25 cellular contexts compared by ENCODE assay signal in genomic region chrX:122421434-122422121, GRCh38.
"Had no signal": no experiment of that assay in that cellular context is flagged by ENCODE, and none has a peak within 500 bp of the region (broad histone marks: within the 10 kb centered on the region; RNA-seq: fewer than 3 reads in every experiment).

No MANE protein-coding gene starts in this region.

- H3K27me3 ChIP-seq: gastrocnemius medialis, left lung, neutrophil, pancreas, testis, tibial artery had no signal

- H3K9me3 ChIP-seq: gastrocnemius medialis, left lung, lower lobe of right lung, neutrophil, pancreas, testis, tibial artery had no signal

- H3K4me1 ChIP-seq: gastrocnemius medialis, left lung, lower lobe of right lung, pancreas, testis, tibial artery had no signal

- H3K27ac ChIP-seq: dorsolateral prefrontal cortex, epithelial cell of prostate, gastrocnemius medialis, left lung, lower lobe of right lung, neutrophil, pancreas, testis, tibial artery had no signal

- DNase-seq: dorsolateral prefrontal cortex; effector CD4-positive, alpha-beta T cell; endodermal cell; foreskin fibroblast; gastrocnemius medialis; head of caudate nucleus; hippocampal formation; left cardiac atrium; left lung; lower lobe of right lung; natural killer cell; pancreas; retina; stimulated activated CD4-positive, alpha-beta T cell treated with anti-CD3 and anti-CD28 coated beads, Interleukin-2, amount 100 ng/mL, for 24 hours; stimulated activated CD4-positive, alpha-beta T cell treated with anti-CD3 and anti-CD28 coated beads, Interleukin-4, amount 100 ng/mL, for 24 hours; stimulated activated naive CD8-positive, alpha-beta T cell treated with anti-CD3 and anti-CD28 coated beads, Interleukin-15, Interleukin-2, amounts not matched to agents 100 U/mL and 50 U/mL, for 24 hours; substantia nigra; testis; tibial artery had no signal

- H3K4me3 ChIP-seq: dorsolateral prefrontal cortex, gastrocnemius medialis, left lung, lower lobe of right lung, pancreas, smooth muscle cell, testis, tibial artery had no signal

- ATAC-seq: esophagus mucosa; gastrocnemius medialis; left lung; lower lobe of right lung; natural killer cell; pancreas; sciatic nerve; stimulated activated effector memory CD8-positive, alpha-beta T cell treated with anti-CD3 and anti-CD28 coated beads, Interleukin-12 subunit alpha, Interleukin-12 subunit beta, amount 100 ng/mL, for 72 hours; stimulated activated naive CD8-positive, alpha-beta T cell treated with anti-CD3 and anti-CD28 coated beads, Interleukin-15, Interleukin-2, amounts not matched to agents 100 U/mL and 50 U/mL, for 24 hours had no signal

- H3K4me2 ChIP-seq: smooth muscle cell had no signal

- H3K36me3 ChIP-seq: gastrocnemius medialis, left lung, lower lobe of right lung, neutrophil, pancreas, tibial artery had no signal
